In genomic region chr17:74749262-74750038, GRCh38 we compare ENCODE assay signal across 8 cellular contexts. TPM values are rescaled to one million over a fixed set of nuclear protein-coding genes. Genes with fewer than 3 reads are reported as not detected.
A peak's percentile ranks its signal among the peaks of the same experiment; 100 is the strongest.
DNase-seq lines count a peak whose midpoint lies in the region; ATAC-seq and TF ChIP-seq lines count a peak whose summit lies in the region.

No MANE protein-coding gene starts in this region.

- peaks cover 0 to 24% (median 3%) of the 10 kb centered on the region in 3 experiments for H3K36me3 ChIP-seq in naive thymus-derived CD4-positive, alpha-beta T cell (ENCODE audit: control insufficient read depth in 2 of 3, insufficient read depth in 3 of 3, low read length in 3 of 3)

- H3K9me3 ChIP-seq in naive thymus-derived CD4-positive, alpha-beta T cell (ENCODE audit: control insufficient read depth in 2 of 3, low read length in 3 of 3): no peaks in the 10 kb centered on the region

- CTCF ChIA-PET in naive thymus-derived CD4-positive, alpha-beta T cell (lab: Charles Lee): interaction anchor here (0.7 to 14.1 kb wide), 9 partner anchors 8 to 120 kb away, joined by 3 to 165 read pairs (median 4); partner anchors contain the start of gene NAT9

- H3K27ac ChIP-seq in VCaP: peak overlapping the region; percentile 86
- H3K27ac ChIP-seq in naive thymus-derived CD4-positive, alpha-beta T cell (ENCODE audit: low read depth, low read length): peak overlapping the region; percentile 90

- peak overlapping the region; percentile 98 to 99 for H3K4me3 Mint-ChIP-seq in effector memory CD8-positive, alpha-beta T cell
- H3K4me3 Mint-ChIP-seq in naive thymus-derived CD4-positive, alpha-beta T cell: peak overlapping the region; percentile 96 to 100 (median 98)

- H3K36me3 Mint-ChIP-seq in effector memory CD8-positive, alpha-beta T cell (ENCODE audit: insufficient read depth): peaks cover 62% of the 10 kb centered on the region
- H3K36me3 Mint-ChIP-seq in naive thymus-derived CD4-positive, alpha-beta T cell: peaks cover 4 to 47% (median 16%) of the 10 kb centered on the region in 5 donors

- intact Hi-C loops in naive thymus-derived CD4-positive, alpha-beta T cell (cut with micrococcal nuclease): loop anchor here in 1 of 2 donors (5.0 to 10.0 kb wide), 3 partner anchors 435 to 1517 kb away; partner anchors contain the start of genes RPL38 and SUMO2

- peak overlapping the region; percentile 92 to 93 for H3K27ac Mint-ChIP-seq in effector memory CD8-positive, alpha-beta T cell
- H3K27ac Mint-ChIP-seq in naive thymus-derived CD4-positive, alpha-beta T cell: peak overlapping the region; percentile 80 to 97 (median 93)

- no peaks in the 10 kb centered on the region for H3K27me3 Mint-ChIP-seq in effector memory CD8-positive, alpha-beta T cell
- H3K27me3 Mint-ChIP-seq in naive thymus-derived CD4-positive, alpha-beta T cell: no peaks in the 10 kb centered on the region

- peak overlapping the region; percentile 95 for H3K4me3 ChIP-seq in naive thymus-derived CD4-positive, alpha-beta T cell (ENCODE audit: low read length)

- H3K9me3 Mint-ChIP-seq in effector memory CD8-positive, alpha-beta T cell: no peaks in the 10 kb centered on the region
- peaks cover 0 to 2% (median 0%) of the 10 kb centered on the region in 11 donors for H3K9me3 Mint-ChIP-seq in naive thymus-derived CD4-positive, alpha-beta T cell

- H3K4me1 Mint-ChIP-seq in effector memory CD8-positive, alpha-beta T cell (ENCODE audit: low read depth in 2 of 2): peaks cover 53 to 66% of the 10 kb centered on the region in 2 donors
- peaks cover 51 to 68% (median 60%) of the 10 kb centered on the region in 7 donors for H3K4me1 Mint-ChIP-seq in naive thymus-derived CD4-positive, alpha-beta T cell

- TF ChIP-seq CTCF in VCaP (conservative IDR thresholded peaks at IDR 0.05): no peak

- H3K27me3 ChIP-seq in naive thymus-derived CD4-positive, alpha-beta T cell (ENCODE audit: control insufficient read depth in 2 of 2, insufficient read depth in 2 of 2, low read length in 2 of 2): no peaks in the 10 kb centered on the region

- peaks cover 52 to 58% of the 10 kb centered on the region in 2 donors for H3K4me1 ChIP-seq in naive thymus-derived CD4-positive, alpha-beta T cell (ENCODE audit: control insufficient read depth in 2 of 2, insufficient read depth in 2 of 2, low read length in 2 of 2)

- POLR2A ChIA-PET in naive thymus-derived CD4-positive, alpha-beta T cell (lab: Charles Lee): interaction anchor here (0.6 to 20.3 kb wide), 10 partner anchors 8 to 286 kb away, joined by 3 to 372 read pairs (median 4); partner anchors contain the start of genes FDXR, NAT9 and RAB37

- DNase-seq in effector memory CD8-positive, alpha-beta T cell: peak in 2 of 3 experiments; percentile 31 to 41
- DNase-seq in naive thymus-derived CD4-positive, alpha-beta T cell: peak in 3 of 9 donors; percentile 41 to 50 (median 44)
- no peak for DNase-seq in HuH-7.5 (ENCODE audit: low spot score)

- peak; percentile 2 for ATAC-seq in GM18867 (IDR thresholded peaks at IDR 0.05; ENCODE audit: unreplicated experiment)
- peak; percentile 9 for ATAC-seq in HG03280 (IDR thresholded peaks at IDR 0.05; ENCODE audit: unreplicated experiment)
- ATAC-seq in effector memory CD8-positive, alpha-beta T cell (replicated peaks): peak; percentile 3
- ATAC-seq in naive thymus-derived CD4-positive, alpha-beta T cell: no peak
- ATAC-seq in GM21360 (IDR thresholded peaks at IDR 0.05; ENCODE audit: unreplicated experiment): no peak
- ATAC-seq in GM18870 (IDR thresholded peaks at IDR 0.05; ENCODE audit: unreplicated experiment): no peak

RNA-seq across cellular contexts. Expression of gene NHERF1, which starts 1.0 kb away (rescaled TPM):
- 100 to 1,000 TPM in 4 of 5 experiments, 10 to 100 TPM in 1; 93.1 to 279 (median 156) TPM for total RNA-seq in naive thymus-derived CD4-positive, alpha-beta T cell
- 100 to 1,000 TPM; 273 to 393 TPM for polyA plus RNA-seq in naive thymus-derived CD4-positive, alpha-beta T cell

RNA-seq across cellular contexts. Expression of gene RAB37, which starts 12.4 kb away (rescaled TPM):
- total RNA-seq in naive thymus-derived CD4-positive, alpha-beta T cell: 10 to 100 TPM; 23.6 to 58.5 (median 34.4) TPM
- 10 to 100 TPM; 30.4 to 30.7 TPM for polyA plus RNA-seq in naive thymus-derived CD4-positive, alpha-beta T cell

RNA-seq across cellular contexts. Expression of gene NAT9, which starts 26.7 kb away (rescaled TPM):
- 10 to 100 TPM; 41.4 to 78.8 (median 56.9) TPM for total RNA-seq in naive thymus-derived CD4-positive, alpha-beta T cell
- 10 to 100 TPM; 16.8 to 37.9 TPM for polyA plus RNA-seq in naive thymus-derived CD4-positive, alpha-beta T cell

RNA-seq across cellular contexts. Expression of gene CD300LF, which starts 36.7 kb away (rescaled TPM):
- total RNA-seq in naive thymus-derived CD4-positive, alpha-beta T cell: 10 to 100 TPM in 1 of 5 experiments, 1 to 10 TPM in 1, under 1 TPM in 2, not detected in 1; 0.46 to 41.0 (median 2.7) TPM
- polyA plus RNA-seq in naive thymus-derived CD4-positive, alpha-beta T cell: not detected

Comparison
In these comparisons a context has a peak if more than half of its experiments do, and no peak if none do; other contexts are left out.
1. ATAC-seq: peak in GM18867 (single experiment), HG03280 (single experiment) and effector memory CD8-positive, alpha-beta T cell (single experiment); none in naive thymus-derived CD4-positive, alpha-beta T cell (single experiment), GM21360 (single experiment) and GM18870 (single experiment).